14 cellular contexts compared by ENCODE assay signal in the genomic region with DNA sequence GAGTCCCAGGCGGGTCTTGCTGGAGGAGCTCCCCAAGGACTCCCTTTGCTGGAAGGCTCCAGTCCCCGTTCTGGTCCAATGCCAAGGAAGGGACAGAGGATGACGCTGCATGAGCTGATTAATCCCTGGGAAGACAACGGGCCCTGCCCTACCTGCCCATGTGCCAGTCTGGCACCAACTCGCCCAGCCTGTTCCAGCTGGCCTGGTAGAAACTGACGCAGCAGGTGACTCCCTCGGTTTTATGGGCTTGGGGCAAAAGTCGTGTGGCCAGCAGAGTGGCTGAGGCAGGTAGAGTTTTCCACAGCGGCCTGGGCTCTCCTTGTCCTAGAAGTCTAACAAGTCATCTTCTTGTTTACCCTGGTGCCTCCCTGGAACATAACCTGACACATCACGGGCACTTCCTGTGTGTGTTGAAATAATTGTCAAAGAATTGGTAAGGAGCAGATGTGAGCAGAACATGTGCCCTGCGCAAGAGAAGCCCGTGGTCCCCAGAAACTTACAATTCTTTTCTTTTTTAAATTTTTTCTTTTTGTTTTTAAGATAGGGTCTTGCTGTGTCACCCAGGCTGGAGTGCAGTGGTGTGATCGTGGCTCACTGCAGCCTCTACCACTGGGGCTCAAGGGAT. TPM values are rescaled to one million over a fixed set of nuclear protein-coding genes. Genes with fewer than 3 reads are reported as not detected.
A peak's percentile ranks its signal among the peaks of the same experiment; 100 is the strongest.
DNase-seq lines count a peak whose midpoint lies in the region; ATAC-seq, FAIRE-seq and TF ChIP-seq lines count a peak whose summit lies in the region.
"Had no signal": no experiment of that assay in that cellular context is flagged by ENCODE, and none has a peak within 500 bp of the region (broad histone marks: within the 10 kb centered on the region; RNA-seq: fewer than 3 reads in every experiment).

No MANE protein-coding gene starts in this region.

- H3K4me3 ChIP-seq in A549 (no peak overlapping the region), body of pancreas (no peak overlapping the region), HepG2 (replicated peaks in 1 of 3; ENCODE audit: insufficient read depth in 1 of 3, low read depth in 2 of 3, low read length in 3 of 3) (no peak overlapping the region), endodermal cell (ENCODE audit: low read length) (no peak overlapping the region)

- no peak overlapping the region for H3K27ac Mint-ChIP-seq in activated CD4-positive, alpha-beta memory T cell treated with anti-CD3 and anti-CD28 coated beads for 36 hours
- H3K27ac Mint-ChIP-seq in endodermal cell, result no peak overlapping the region

- CTCF ChIA-PET in A549 (lab: Yijun Ruan, JAX), result interaction anchor here (0.9 to 2.2 kb wide), 4 partner anchors 9 to 82 kb away, joined by 3 to 8 read pairs (median 4); no protein-coding TSS in a partner anchor
- CTCF ChIA-PET in HepG2 (lab: Yijun Ruan, JAX; ENCODE audit: low intra/inter-chr PET ratio, low total read pairs), result no interaction called here
- CTCF ChIA-PET in activated CD4-positive, alpha-beta memory T cell treated with anti-CD3 and anti-CD28 coated beads for 36 hours (lab: Charles Lee), result interaction anchor here (1.4 kb wide), 1 partner anchor 65 kb away, joined by 4 read pairs; no protein-coding TSS in a partner anchor

- DNase-seq in A549 (ENCODE audit: low read depth in 1 of 2, low spot score in 1 of 2) (no peak), HT1080 (ENCODE audit: low read depth) (peak; percentile 39), body of pancreas (peak; percentile 33 to 65 (median 48)), HepG2 (ENCODE audit: low spot score) (no peak), medulla oblongata (ENCODE audit: extremely low spot score) (no peak), endodermal cell (no peak), RPMI8226 (no peak)
- no peak for DNase-seq in activated CD4-positive, alpha-beta memory T cell treated with anti-CD3 and anti-CD28 coated beads for 36 hours
- DNase-seq: activated CD4-positive, alpha-beta T cell treated with anti-CD3 and anti-CD28 coated beads, Interleukin-2, amount 50 U/mL, for 1 hour; aorta; mesenchymal stem cell; MM.1S; NCI-H345 had no signal

- H3K4me2 ChIP-seq in A549, result no peak overlapping the region
- H3K4me2 ChIP-seq in HepG2 (ENCODE audit: low read depth, low read length), result peak overlapping the region; percentile 12; the same call in 1 of the 2 replicates

- intact Hi-C loops in body of pancreas (cut with DNase I), result no loop called here
- intact Hi-C loops in HepG2 (cut with micrococcal nuclease; ENCODE audit: unreplicated experiment), result loop anchor here (2.0 kb wide), 1 partner anchor 16 kb away; no protein-coding TSS in a partner anchor
- intact Hi-C loops in activated CD4-positive, alpha-beta memory T cell treated with anti-CD3 and anti-CD28 coated beads for 36 hours (cut with micrococcal nuclease), result no loop called here

- H3K27me3 ChIP-seq in body of pancreas (no peaks in the 10 kb centered on the region), HepG2 (ENCODE audit: control insufficient read depth in 1 of 2, insufficient read depth in 2 of 2, low read length in 2 of 2) (no peaks in the 10 kb centered on the region; a peak in 1 of 5 replicates), endodermal cell (ENCODE audit: control insufficient read depth, insufficient read depth, low read length, poor library complexity, severe bottlenecking) (no peaks in the 10 kb centered on the region)

- BruUV-seq in HepG2 (replicated peaks; lab: Mats Ljungman, UMichigan), result no TSS peak

- POLR2A ChIA-PET in A549 (lab: Yijun Ruan, JAX), result no interaction called here
- POLR2A ChIA-PET in HepG2 (lab: Yijun Ruan, JAX), result no interaction called here
- POLR2A ChIA-PET in activated CD4-positive, alpha-beta memory T cell treated with anti-CD3 and anti-CD28 coated beads for 36 hours (lab: Charles Lee), result no interaction called here

- H3K9me3 Mint-ChIP-seq in activated CD4-positive, alpha-beta memory T cell treated with anti-CD3 and anti-CD28 coated beads for 36 hours, result no peaks in the 10 kb centered on the region
- no peaks in the 10 kb centered on the region for H3K9me3 Mint-ChIP-seq in endodermal cell

- H3K79me2 ChIP-seq in HepG2 (ENCODE audit: insufficient read depth, low read length), result no peaks in the 10 kb centered on the region

- no peaks in the 10 kb centered on the region for H3K36me3 Mint-ChIP-seq in activated CD4-positive, alpha-beta memory T cell treated with anti-CD3 and anti-CD28 coated beads for 36 hours
- no peaks in the 10 kb centered on the region for H3K36me3 Mint-ChIP-seq in endodermal cell (ENCODE audit: low read depth)

- TF ChIP-seq POLR2A in A549 (IDR thresholded peaks at IDR 0.05; ENCODE audit: low read length) (no peak), body of pancreas (IDR thresholded peaks at IDR 0.05) (no peak), HepG2 (IDR thresholded peaks at IDR 0.05; ENCODE audit: insufficient read depth in 1 of 2, low read depth in 2 of 2, low read length in 2 of 2) (no peak)

- in situ Hi-C loops in HepG2 (cut with HindIII; ENCODE audit: extremely low pct_ligation_motif_present, low pct_unique_long_range_greater_than_20kb), result no loop called here

- FAIRE-seq in A549 (lab: Jason Lieb, UNC) (no peak), HepG2 (lab: Jason Lieb, UNC) (no peak)
- FAIRE-seq: RCC 7860 had no signal

- H3K27ac ChIP-seq in A549, result no peak overlapping the region
- no peak overlapping the region for H3K27ac ChIP-seq in body of pancreas
- H3K27ac ChIP-seq in HepG2 (ENCODE audit: extremely low read length, insufficient read depth, low read length), result no peak overlapping the region
- H3K27ac ChIP-seq in endodermal cell (ENCODE audit: low read depth, low read length), result no peak overlapping the region

- no peaks in the 10 kb centered on the region for H4K20me1 ChIP-seq in HepG2 (ENCODE audit: insufficient read depth, low read length)

- no peak overlapping the region for H2AFZ ChIP-seq in HepG2 (ENCODE audit: low read length)

- no peaks in the 10 kb centered on the region for H3K4me1 Mint-ChIP-seq in activated CD4-positive, alpha-beta memory T cell treated with anti-CD3 and anti-CD28 coated beads for 36 hours (ENCODE audit: low read depth)
- H3K4me1 Mint-ChIP-seq in endodermal cell, result peaks cover 9% of the 10 kb centered on the region

- H3K4me1 ChIP-seq in A549 (no peaks in the 10 kb centered on the region), body of pancreas (no peaks in the 10 kb centered on the region), HepG2 (ENCODE audit: insufficient read depth, low read length) (peaks cover 14% of the 10 kb centered on the region), endodermal cell (ENCODE audit: control insufficient read depth, insufficient read depth, low read length) (no peaks in the 10 kb centered on the region)

- no peaks in the 10 kb centered on the region for H3K9me3 ChIP-seq in A549
- H3K9me3 ChIP-seq in body of pancreas, result no peaks in the 10 kb centered on the region
- H3K9me3 ChIP-seq in HepG2 (ENCODE audit: low read length), result no peaks in the 10 kb centered on the region
- H3K9me3 ChIP-seq in endodermal cell (ENCODE audit: control insufficient read depth, low read length), result no peaks in the 10 kb centered on the region

- TF ChIP-seq RAD21 in A549 (conservative IDR thresholded peaks at IDR 0.05 in 1 of 2, IDR thresholded peaks at IDR 0.05 in 1 of 2) (no peak), HepG2 (CRISPR knock-in tag; IDR thresholded peaks at IDR 0.05) (no peak)

- H3K36me3 ChIP-seq in body of pancreas (replicated peaks in 1 of 2; ENCODE audit: insufficient read depth in 1 of 2, low read depth in 2 of 2) (no peaks in the 10 kb centered on the region), HepG2 (replicated peaks in 1 of 2; ENCODE audit: control insufficient read depth in 1 of 2, insufficient read depth in 2 of 2, low read length in 2 of 2) (no peaks in the 10 kb centered on the region), endodermal cell (ENCODE audit: control insufficient read depth, insufficient read depth, low read length) (no peaks in the 10 kb centered on the region)

- TF ChIP-seq CTCF in A549 (IDR thresholded peaks at IDR 0.05) (no peak), body of pancreas (IDR thresholded peaks at IDR 0.05) (no peak), HepG2 (CRISPR knock-in tag; IDR thresholded peaks at IDR 0.05) (no peak), endodermal cell (conservative IDR thresholded peaks at IDR 0.05) (no peak)

- H3K9ac ChIP-seq in HepG2 (ENCODE audit: insufficient read depth, low read depth, low read length) (no peak overlapping the region), endodermal cell (ENCODE audit: extremely low read depth, low read length, poor library complexity, severe bottlenecking) (no peak overlapping the region)

- TF ChIP-seq EP300 in A549 (IDR thresholded peaks at IDR 0.05) (no peak), HepG2 (IDR thresholded peaks at IDR 0.05; ENCODE audit: low read depth in 2 of 2, low read length in 2 of 2) (no peak), HepG2 (CRISPR knock-in tag; IDR thresholded peaks at IDR 0.05; ENCODE audit: borderline replicate concordance) (no peak)

- ATAC-seq in A549 (peak; percentile 28 to 33; a peak in 4 of 6 replicates), body of pancreas (peak; percentile 65), HepG2 (peak; percentile 44; the same call in 2 of the 3 replicates)

- 60% methylated on average over 13 of the region's 13 CpGs for WGBS in A549 (ENCODE audit: missing lambda C conversion rate)
- 64 to 80% methylated on average over 6 to 13 of the region's 13 CpGs for WGBS in body of pancreas, 2 donors
- WGBS in HepG2 (ENCODE audit: low lambda C conversion rate), result 32% methylated on average over 9 of the region's 13 CpGs
- WGBS in endodermal cell (ENCODE audit: insufficient coverage in 1 of 2, insufficient read length in 1 of 2), 2 experiments, result 88 to 91% methylated on average over 7 to 13 of the region's 13 CpGs

- peaks cover 3% of the 10 kb centered on the region for H3K27me3 Mint-ChIP-seq in activated CD4-positive, alpha-beta memory T cell treated with anti-CD3 and anti-CD28 coated beads for 36 hours
- no peaks in the 10 kb centered on the region for H3K27me3 Mint-ChIP-seq in endodermal cell (ENCODE audit: insufficient read depth)

- H3K4me3 Mint-ChIP-seq in activated CD4-positive, alpha-beta memory T cell treated with anti-CD3 and anti-CD28 coated beads for 36 hours, result no peak overlapping the region
- H3K4me3 Mint-ChIP-seq in endodermal cell, result no peak overlapping the region

RNA-seq across cellular contexts. Expression of a gene that starts 20.3 kb away (rescaled TPM):
- 13.0 and 14.9 TPM in 2 replicates for polyA plus RNA-seq in A549 (2011; rRNA removed)
- 6.5 and 8.7 TPM in 2 replicates for polyA plus RNA-seq in A549 (2012; cell fraction: cytosol; rRNA removed)
- polyA plus RNA-seq in A549 (2012; cell fraction: nucleus; rRNA removed), result 16.3 and 18.7 TPM in 2 replicates
- polyA plus RNA-seq in A549 (2017; fragmentation: RNase III; extraction: RNeasy Plus Mini Kit Qiagen cat#74134 plus additional on column Dnase treatment), result 6.9 to 7.9 TPM (median 7.7 TPM) in 3 replicates
- polyA minus RNA-seq in A549 (2011; rRNA and poly(A)+ RNA removed), result 20.5 and 20.9 TPM in 2 replicates
- total RNA-seq in HT1080 (2014; rRNA removed; shearing (Covaris generic)), result 7.1 and 8.0 TPM in 2 replicates
- 6.1 and 7.6 TPM in 2 replicates for polyA plus RNA-seq in HT1080 (2015; cell fraction: cytosol; rRNA removed)
- polyA plus RNA-seq in HT1080 (2015; cell fraction: nucleus; rRNA removed), result 12.3 and 12.7 TPM in 2 replicates
- total RNA-seq in body of pancreas, result 10 to 100 TPM; 19.7 to 23.1 TPM
- total RNA-seq in HepG2 (2016; rRNA removed; fragmentation: Illumina TruSeq; extraction: Trizol), result 8.1 and 9.5 TPM in 2 replicates
- total RNA-seq in HepG2 (2016; cell fraction: cytosol; rRNA removed; fragmentation: Illumina TruSeq; extraction: Trizol; ENCODE audit: low read depth), result 2.7 and 3.2 TPM in 2 replicates
- 6.1 and 10.1 TPM in 2 replicates for total RNA-seq in HepG2 (2016; cell fraction: insoluble cytoplasmic fraction; rRNA removed; fragmentation: Illumina TruSeq; extraction: Trizol)
- total RNA-seq in HepG2 (2016; cell fraction: membrane; rRNA removed; fragmentation: Illumina TruSeq; extraction: Trizol), result 6.2 and 7.5 TPM in 2 replicates
- 14.1 and 16.3 TPM in 2 replicates for total RNA-seq in HepG2 (2016; cell fraction: nucleus; rRNA removed; fragmentation: Illumina TruSeq; extraction: Trizol)
- 11.7 and 12.1 TPM in 2 replicates for polyA plus RNA-seq in HepG2 (2011; rRNA removed)
- 7.9 and 8.0 TPM in 2 replicates for polyA plus RNA-seq in HepG2 (2011; cell fraction: cytosol; rRNA removed)
- 16.6 and 18.4 TPM in 2 replicates for polyA plus RNA-seq in HepG2 (2011; cell fraction: nucleus; rRNA removed)
- polyA plus RNA-seq in HepG2 (2012), result 10.0 and 10.9 TPM in 2 replicates
- 0.40 and 0.69 TPM in 2 replicates for polyA plus RNA-seq in HepG2 (2016; cell fraction: cytosol; fragmentation: Illumina TruSeq; extraction: Trizol; ENCODE audit: low read depth)
- polyA plus RNA-seq in HepG2 (2016; cell fraction: insoluble cytoplasmic fraction; fragmentation: Illumina TruSeq; extraction: Trizol; ENCODE audit: low read depth), result 4.0 and 4.3 TPM in 2 replicates
- polyA plus RNA-seq in HepG2 (2016; cell fraction: membrane; fragmentation: Illumina TruSeq; extraction: Trizol; ENCODE audit: low read depth), result 0.68 and 0.84 TPM in 2 replicates
- polyA plus RNA-seq in HepG2 (2016; cell fraction: nucleus; fragmentation: Illumina TruSeq; extraction: Trizol; ENCODE audit: insufficient read depth, low read depth), result 19.4 and 20.9 TPM in 2 replicates
- polyA minus RNA-seq in HepG2 (2011; rRNA and poly(A)+ RNA removed; ENCODE audit: low replicate concordance), result 19.1 and 27.7 TPM in 2 replicates
- polyA minus RNA-seq in HepG2 (2011; cell fraction: cytosol; rRNA and poly(A)+ RNA removed), result 24.0 and 26.3 TPM in 2 replicates
- polyA minus RNA-seq in HepG2 (2011; cell fraction: nucleus; rRNA and poly(A)+ RNA removed), result 19.1 and 20.0 TPM in 2 replicates
- 10 to 100 TPM; 10.6 to 10.8 TPM for total RNA-seq in activated CD4-positive, alpha-beta memory T cell treated with anti-CD3 and anti-CD28 coated beads for 36 hours
- total RNA-seq in endodermal cell, result 10 to 100 TPM; 23.5 to 25.6 TPM
- polyA plus RNA-seq in endodermal cell (2013, experiment 1 of 2), result 9.8 TPM
- polyA plus RNA-seq in endodermal cell (2013, experiment 2 of 2), result 9.9 TPM

Comparison
In these comparisons a context has a peak if more than half of its experiments do, and no peak if none do; other contexts are left out.
1. DNase-seq: peak in HT1080 (single experiment) and body of pancreas (4 of 4); none in A549 (0 of 2), HepG2 (single experiment), activated CD4-positive, alpha-beta memory T cell treated with anti-CD3 and anti-CD28 coated beads for 36 hours (single experiment), medulla oblongata (single experiment), endodermal cell (single experiment) and RPMI8226 (single experiment).
2. Peak in every context shown above with its lines, with median percentiles within 50 percentile points of each other: ATAC-seq.